In genomic region chr1:67635055-67635809, GRCh38 we compare ENCODE assay signal across 1 cellular context.
TF ChIP-seq lines count a peak whose summit lies in the region.

No MANE protein-coding gene starts in this region.

TF ChIP-seq in K562, 482 proteins besides CTCF, POLR2A, EP300 and RAD21 (continued from another document):
- TF ChIP-seq FOSL1 (tag; conservative IDR thresholded peaks at IDR 0.05) (0 out of 2 replicates have a peak, but pooled peaks have one; percentile 34), ZBTB33 (CRISPR knock-in tag; IDR thresholded peaks at IDR 0.05) (peak; percentile 98), FOXK2 (conservative IDR thresholded peaks at IDR 0.05 in 1 of 2, IDR thresholded peaks at IDR 0.05 in 1 of 2; ENCODE audit: low read depth in 2 of 2) (no peak), MCM3 (IDR thresholded peaks at IDR 0.05) (peak; percentile 75; the same call in 1 of the 2 replicates), SPI1 (IDR thresholded peaks at IDR 0.05; ENCODE audit: borderline replicate concordance, low read depth, low read length) (0 out of 2 replicates have a peak, but pooled peaks have one; percentile 22), MCM7 (IDR thresholded peaks at IDR 0.05) (no peak), POLR2AphosphoS5 (IDR thresholded peaks at IDR 0.05; ENCODE audit: control insufficient read depth, insufficient read depth, low read depth, low read length) (no peak)
TF ChIP-seq in K562: peak in this region for 4.
